Comparison of ENCODE assay signal across 1 cellular context in the genomic region with DNA sequence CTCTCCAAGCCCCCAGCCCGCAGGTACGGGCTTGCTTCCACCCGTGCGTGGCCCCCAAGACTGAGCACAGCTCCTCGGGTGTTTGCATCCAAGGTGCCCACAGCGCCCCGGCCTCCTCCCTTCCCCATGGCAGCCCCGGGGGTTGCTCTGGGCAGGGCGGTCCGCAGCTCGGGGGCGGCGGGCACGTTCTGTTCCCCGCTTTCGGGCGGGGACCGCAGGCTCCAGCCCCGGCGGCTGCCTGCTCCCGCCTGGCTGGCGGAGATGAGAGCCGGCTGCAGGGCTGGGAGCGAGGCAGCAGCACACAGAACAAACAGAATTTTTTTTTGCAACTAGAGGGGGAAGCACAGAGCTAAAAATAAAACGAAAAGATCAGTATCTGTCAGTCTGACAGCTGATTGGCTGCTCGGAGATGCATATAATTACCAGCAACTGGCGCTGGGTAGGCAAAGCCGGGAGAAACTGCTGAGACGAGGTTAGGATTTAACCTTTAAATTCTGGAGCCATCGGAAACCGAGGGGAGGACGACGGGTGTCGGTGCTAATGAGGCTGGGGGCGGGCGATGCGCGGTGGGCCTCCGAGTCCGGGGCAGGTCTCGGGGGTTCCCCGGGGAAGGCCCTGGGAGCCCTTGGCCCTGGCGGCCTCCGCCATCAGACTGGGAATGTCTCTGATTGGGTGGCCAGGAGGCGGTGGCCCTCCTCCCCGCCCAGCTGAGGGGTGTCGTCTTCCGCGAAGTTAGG.
TF ChIP-seq lines count a peak whose summit lies in the region.

No MANE protein-coding gene starts in this region.

TF ChIP-seq in HepG2, 621 proteins besides CTCF, POLR2A, EP300 and RAD21 (continued from another document):
- TF ChIP-seq, protein P1, sequence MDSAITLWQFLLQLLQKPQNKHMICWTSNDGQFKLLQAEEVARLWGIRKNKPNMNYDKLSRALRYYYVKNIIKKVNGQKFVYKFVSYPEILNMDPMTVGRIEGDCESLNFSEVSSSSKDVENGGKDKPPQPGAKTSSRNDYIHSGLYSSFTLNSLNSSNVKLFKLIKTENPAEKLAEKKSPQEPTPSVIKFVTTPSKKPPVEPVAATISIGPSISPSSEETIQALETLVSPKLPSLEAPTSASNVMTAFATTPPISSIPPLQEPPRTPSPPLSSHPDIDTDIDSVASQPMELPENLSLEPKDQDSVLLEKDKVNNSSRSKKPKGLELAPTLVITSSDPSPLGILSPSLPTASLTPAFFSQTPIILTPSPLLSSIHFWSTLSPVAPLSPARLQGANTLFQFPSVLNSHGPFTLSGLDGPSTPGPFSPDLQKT (CRISPR knock-in tag; IDR thresholded peaks at IDR 0.05; ENCODE audit: borderline replicate concordance) = no peak
- TF ChIP-seq NFE2L1 (CRISPR knock-in tag; IDR thresholded peaks at IDR 0.05; ENCODE audit: borderline replicate concordance) = no peak
- TF ChIP-seq ZBTB7A (CRISPR knock-in tag; IDR thresholded peaks at IDR 0.05) = no peak
- TF ChIP-seq NFYC (CRISPR knock-in tag; IDR thresholded peaks at IDR 0.05) = peak; percentile 52; the same call in 1 of the 2 replicates
- no peak for TF ChIP-seq TOE1 (CRISPR knock-in tag; IDR thresholded peaks at IDR 0.05)
- TF ChIP-seq RCOR2 (CRISPR knock-in tag; IDR thresholded peaks at IDR 0.05) = no peak
- TF ChIP-seq, protein P2, sequence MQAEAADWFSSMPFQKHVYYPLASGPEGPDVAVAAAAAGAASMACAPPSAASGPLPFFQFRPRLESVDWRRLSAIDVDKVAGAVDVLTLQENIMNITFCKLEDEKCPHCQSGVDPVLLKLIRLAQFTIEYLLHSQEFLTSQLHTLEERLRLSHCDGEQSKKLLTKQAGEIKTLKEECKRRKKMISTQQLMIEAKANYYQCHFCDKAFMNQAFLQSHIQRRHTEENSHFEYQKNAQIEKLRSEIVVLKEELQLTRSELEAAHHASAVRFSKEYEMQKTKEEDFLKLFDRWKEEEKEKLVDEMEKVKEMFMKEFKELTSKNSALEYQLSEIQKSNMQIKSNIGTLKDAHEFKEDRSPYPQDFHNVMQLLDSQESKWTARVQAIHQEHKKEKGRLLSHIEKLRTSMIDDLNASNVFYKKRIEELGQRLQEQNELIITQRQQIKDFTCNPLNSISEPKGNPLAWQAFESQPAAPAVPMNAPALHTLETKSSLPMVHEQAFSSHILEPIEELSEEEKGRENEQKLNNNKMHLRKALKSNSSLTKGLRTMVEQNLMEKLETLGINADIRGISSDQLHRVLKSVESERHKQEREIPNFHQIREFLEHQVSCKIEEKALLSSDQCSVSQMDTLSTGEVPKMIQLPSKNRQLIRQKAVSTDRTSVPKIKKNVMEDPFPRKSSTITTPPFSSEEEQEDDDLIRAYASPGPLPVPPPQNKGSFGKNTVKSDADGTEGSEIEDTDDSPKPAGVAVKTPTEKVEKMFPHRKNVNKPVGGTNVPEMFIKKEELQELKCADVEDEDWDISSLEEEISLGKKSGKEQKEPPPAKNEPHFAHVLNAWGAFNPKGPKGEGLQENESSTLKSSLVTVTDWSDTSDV (CRISPR knock-in tag; IDR thresholded peaks at IDR 0.05) = no peak
- peak; percentile 33; the same call in 1 of the 2 replicates for TF ChIP-seq NFYB (CRISPR knock-in tag; IDR thresholded peaks at IDR 0.05)
- TF ChIP-seq EZH2 (conservative IDR thresholded peaks at IDR 0.05; ENCODE audit: low read depth, low read length) = no peak
- peak; percentile 96 for TF ChIP-seq ZSCAN22 (CRISPR knock-in tag; IDR thresholded peaks at IDR 0.05)
- 0 out of 2 replicates have a peak, but pooled peaks have one; percentile 23 for TF ChIP-seq KAT8 (CRISPR knock-in tag; IDR thresholded peaks at IDR 0.05)
- TF ChIP-seq, protein P3, sequence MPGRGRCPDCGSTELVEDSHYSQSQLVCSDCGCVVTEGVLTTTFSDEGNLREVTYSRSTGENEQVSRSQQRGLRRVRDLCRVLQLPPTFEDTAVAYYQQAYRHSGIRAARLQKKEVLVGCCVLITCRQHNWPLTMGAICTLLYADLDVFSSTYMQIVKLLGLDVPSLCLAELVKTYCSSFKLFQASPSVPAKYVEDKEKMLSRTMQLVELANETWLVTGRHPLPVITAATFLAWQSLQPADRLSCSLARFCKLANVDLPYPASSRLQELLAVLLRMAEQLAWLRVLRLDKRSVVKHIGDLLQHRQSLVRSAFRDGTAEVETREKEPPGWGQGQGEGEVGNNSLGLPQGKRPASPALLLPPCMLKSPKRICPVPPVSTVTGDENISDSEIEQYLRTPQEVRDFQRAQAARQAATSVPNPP (CRISPR knock-in tag; IDR thresholded peaks at IDR 0.05) = no peak
- TF ChIP-seq, protein P4, sequence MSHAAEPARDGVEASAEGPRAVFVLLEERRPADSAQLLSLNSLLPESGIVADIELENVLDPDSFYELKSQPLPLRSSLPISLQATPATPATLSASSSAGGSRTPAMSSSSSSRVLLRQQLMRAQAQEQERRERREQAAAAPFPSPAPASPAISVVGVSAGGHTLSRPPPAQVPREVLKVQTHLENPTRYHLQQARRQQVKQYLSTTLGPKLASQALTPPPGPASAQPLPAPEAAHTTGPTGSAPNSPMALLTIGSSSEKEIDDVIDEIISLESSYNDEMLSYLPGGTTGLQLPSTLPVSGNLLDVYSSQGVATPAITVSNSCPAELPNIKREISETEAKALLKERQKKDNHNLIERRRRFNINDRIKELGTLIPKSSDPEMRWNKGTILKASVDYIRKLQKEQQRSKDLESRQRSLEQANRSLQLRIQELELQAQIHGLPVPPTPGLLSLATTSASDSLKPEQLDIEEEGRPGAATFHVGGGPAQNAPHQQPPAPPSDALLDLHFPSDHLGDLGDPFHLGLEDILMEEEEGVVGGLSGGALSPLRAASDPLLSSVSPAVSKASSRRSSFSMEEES (CRISPR knock-in tag; IDR thresholded peaks at IDR 0.05) = no peak
- TF ChIP-seq, protein P5, sequence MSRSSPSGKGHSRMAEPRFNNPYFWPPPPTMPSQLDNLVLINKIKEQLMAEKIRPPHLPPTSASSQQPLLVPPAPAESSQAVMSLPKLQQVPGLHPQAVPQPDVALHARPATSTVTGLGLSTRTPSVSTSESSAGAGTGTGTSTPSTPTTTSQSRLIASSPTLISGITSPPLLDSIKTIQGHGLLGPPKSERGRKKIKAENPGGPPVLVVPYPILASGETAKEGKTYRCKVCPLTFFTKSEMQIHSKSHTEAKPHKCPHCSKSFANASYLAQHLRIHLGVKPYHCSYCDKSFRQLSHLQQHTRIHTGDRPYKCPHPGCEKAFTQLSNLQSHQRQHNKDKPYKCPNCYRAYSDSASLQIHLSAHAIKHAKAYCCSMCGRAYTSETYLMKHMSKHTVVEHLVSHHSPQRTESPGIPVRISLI (CRISPR knock-in tag; IDR thresholded peaks at IDR 0.05; ENCODE audit: borderline replicate concordance) = no peak
- no peak for TF ChIP-seq HOXA9 (CRISPR knock-in tag; IDR thresholded peaks at IDR 0.05; ENCODE audit: borderline replicate concordance)
- no peak for TF ChIP-seq ZNF672 (CRISPR knock-in tag; IDR thresholded peaks at IDR 0.05)
- TF ChIP-seq STAG1 (CRISPR knock-in tag; IDR thresholded peaks at IDR 0.05) = peak; percentile 24
- no peak for TF ChIP-seq SMARCC2 (IDR thresholded peaks at IDR 0.05)
- no peak for TF ChIP-seq FOXO1 (CRISPR knock-in tag; IDR thresholded peaks at IDR 0.05)
- TF ChIP-seq, protein P6, sequence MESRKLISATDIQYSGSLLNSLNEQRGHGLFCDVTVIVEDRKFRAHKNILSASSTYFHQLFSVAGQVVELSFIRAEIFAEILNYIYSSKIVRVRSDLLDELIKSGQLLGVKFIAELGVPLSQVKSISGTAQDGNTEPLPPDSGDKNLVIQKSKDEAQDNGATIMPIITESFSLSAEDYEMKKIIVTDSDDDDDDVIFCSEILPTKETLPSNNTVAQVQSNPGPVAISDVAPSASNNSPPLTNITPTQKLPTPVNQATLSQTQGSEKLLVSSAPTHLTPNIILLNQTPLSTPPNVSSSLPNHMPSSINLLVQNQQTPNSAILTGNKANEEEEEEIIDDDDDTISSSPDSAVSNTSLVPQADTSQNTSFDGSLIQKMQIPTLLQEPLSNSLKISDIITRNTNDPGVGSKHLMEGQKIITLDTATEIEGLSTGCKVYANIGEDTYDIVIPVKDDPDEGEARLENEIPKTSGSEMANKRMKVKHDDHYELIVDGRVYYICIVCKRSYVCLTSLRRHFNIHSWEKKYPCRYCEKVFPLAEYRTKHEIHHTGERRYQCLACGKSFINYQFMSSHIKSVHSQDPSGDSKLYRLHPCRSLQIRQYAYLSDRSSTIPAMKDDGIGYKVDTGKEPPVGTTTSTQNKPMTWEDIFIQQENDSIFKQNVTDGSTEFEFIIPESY (CRISPR knock-in tag; IDR thresholded peaks at IDR 0.05) = peak; percentile 53
- TF ChIP-seq ZNF383 (CRISPR knock-in tag; IDR thresholded peaks at IDR 0.05; ENCODE audit: borderline replicate concordance) = no peak
- TF ChIP-seq ZNF792 (CRISPR knock-in tag; IDR thresholded peaks at IDR 0.05) = no peak
- peak; percentile 15; the same call in 1 of the 2 replicates for TF ChIP-seq THAP11 (CRISPR knock-in tag; IDR thresholded peaks at IDR 0.05)
- TF ChIP-seq, protein P7, sequence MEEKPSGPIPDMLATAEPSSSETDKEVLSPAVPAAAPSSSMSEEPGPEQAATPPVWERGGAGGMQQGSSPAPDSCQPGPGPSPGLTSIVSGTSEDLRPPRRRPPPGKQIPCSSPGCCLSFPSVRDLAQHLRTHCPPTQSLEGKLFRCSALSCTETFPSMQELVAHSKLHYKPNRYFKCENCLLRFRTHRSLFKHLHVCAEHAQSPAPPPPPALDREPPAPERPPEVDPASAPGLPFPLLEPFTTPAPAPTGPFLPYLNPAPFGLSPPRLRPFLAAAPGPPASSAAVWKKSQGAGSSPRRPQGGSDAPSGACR (CRISPR knock-in tag; IDR thresholded peaks at IDR 0.05) = no peak
- TF ChIP-seq ZKSCAN1 (IDR thresholded peaks at IDR 0.05; ENCODE audit: low read length) = no peak
- TF ChIP-seq, protein P8, sequence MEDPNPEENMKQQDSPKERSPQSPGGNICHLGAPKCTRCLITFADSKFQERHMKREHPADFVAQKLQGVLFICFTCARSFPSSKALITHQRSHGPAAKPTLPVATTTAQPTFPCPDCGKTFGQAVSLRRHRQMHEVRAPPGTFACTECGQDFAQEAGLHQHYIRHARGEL (CRISPR knock-in tag; IDR thresholded peaks at IDR 0.05) = no peak
- TF ChIP-seq ZNF12 (CRISPR knock-in tag; IDR thresholded peaks at IDR 0.05) = no peak
- no peak for TF ChIP-seq NFIC (IDR thresholded peaks at IDR 0.05; ENCODE audit: low read length)
- no peak for TF ChIP-seq MAFF (IDR thresholded peaks at IDR 0.05; ENCODE audit: low read depth, low read length)
- TF ChIP-seq, protein P9, sequence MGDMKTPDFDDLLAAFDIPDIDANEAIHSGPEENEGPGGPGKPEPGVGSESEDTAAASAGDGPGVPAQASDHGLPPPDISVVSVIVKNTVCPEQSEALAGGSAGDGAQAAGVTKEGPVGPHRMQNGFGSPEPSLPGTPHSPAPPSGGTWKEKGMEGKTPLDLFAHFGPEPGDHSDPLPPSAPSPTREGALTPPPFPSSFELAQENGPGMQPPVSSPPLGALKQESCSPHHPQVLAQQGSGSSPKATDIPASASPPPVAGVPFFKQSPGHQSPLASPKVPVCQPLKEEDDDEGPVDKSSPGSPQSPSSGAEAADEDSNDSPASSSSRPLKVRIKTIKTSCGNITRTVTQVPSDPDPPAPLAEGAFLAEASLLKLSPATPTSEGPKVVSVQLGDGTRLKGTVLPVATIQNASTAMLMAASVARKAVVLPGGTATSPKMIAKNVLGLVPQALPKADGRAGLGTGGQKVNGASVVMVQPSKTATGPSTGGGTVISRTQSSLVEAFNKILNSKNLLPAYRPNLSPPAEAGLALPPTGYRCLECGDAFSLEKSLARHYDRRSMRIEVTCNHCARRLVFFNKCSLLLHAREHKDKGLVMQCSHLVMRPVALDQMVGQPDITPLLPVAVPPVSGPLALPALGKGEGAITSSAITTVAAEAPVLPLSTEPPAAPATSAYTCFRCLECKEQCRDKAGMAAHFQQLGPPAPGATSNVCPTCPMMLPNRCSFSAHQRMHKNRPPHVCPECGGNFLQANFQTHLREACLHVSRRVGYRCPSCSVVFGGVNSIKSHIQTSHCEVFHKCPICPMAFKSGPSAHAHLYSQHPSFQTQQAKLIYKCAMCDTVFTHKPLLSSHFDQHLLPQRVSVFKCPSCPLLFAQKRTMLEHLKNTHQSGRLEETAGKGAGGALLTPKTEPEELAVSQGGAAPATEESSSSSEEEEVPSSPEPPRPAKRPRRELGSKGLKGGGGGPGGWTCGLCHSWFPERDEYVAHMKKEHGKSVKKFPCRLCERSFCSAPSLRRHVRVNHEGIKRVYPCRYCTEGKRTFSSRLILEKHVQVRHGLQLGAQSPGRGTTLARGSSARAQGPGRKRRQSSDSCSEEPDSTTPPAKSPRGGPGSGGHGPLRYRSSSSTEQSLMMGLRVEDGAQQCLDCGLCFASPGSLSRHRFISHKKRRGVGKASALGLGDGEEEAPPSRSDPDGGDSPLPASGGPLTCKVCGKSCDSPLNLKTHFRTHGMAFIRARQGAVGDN (CRISPR knock-in tag; IDR thresholded peaks at IDR 0.05) = peak; percentile 54
- TF ChIP-seq MXD4 (CRISPR knock-in tag; IDR thresholded peaks at IDR 0.05) = 0 out of 2 replicates have a peak, but pooled peaks have one; percentile 43
- TF ChIP-seq FOXK2 (IDR thresholded peaks at IDR 0.05) = no peak
- TF ChIP-seq, protein P10, sequence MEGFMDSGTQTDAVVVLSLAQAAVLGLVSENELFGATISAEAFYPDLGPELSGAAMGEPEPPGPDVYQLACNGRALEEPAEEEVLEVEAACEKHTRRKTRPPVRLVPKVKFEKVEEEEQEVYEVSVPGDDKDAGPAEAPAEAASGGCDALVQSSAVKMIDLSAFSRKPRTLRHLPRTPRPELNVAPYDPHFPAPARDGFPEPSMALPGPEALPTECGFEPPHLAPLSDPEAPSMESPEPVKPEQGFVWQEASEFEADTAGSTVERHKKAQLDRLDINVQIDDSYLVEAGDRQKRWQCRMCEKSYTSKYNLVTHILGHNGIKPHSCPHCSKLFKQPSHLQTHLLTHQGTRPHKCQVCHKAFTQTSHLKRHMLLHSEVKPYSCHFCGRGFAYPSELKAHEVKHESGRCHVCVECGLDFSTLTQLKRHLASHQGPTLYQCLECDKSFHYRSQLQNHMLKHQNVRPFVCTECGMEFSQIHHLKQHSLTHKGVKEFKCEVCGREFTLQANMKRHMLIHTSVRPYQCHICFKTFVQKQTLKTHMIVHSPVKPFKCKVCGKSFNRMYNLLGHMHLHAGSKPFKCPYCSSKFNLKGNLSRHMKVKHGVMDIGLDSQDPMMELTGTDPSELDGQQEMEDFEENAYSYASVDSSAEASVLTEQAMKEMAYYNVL (CRISPR knock-in tag; IDR thresholded peaks at IDR 0.05; ENCODE audit: borderline replicate concordance) = no peak
- no peak for TF ChIP-seq AGO2 (optimal IDR thresholded peaks at IDR 0.05; ENCODE audit: low read depth, low read length)
- no peak for TF ChIP-seq SMAD9 (CRISPR knock-in tag; IDR thresholded peaks at IDR 0.05)
